ENCODE assay signal across 17 cellular contexts in the genomic region with DNA sequence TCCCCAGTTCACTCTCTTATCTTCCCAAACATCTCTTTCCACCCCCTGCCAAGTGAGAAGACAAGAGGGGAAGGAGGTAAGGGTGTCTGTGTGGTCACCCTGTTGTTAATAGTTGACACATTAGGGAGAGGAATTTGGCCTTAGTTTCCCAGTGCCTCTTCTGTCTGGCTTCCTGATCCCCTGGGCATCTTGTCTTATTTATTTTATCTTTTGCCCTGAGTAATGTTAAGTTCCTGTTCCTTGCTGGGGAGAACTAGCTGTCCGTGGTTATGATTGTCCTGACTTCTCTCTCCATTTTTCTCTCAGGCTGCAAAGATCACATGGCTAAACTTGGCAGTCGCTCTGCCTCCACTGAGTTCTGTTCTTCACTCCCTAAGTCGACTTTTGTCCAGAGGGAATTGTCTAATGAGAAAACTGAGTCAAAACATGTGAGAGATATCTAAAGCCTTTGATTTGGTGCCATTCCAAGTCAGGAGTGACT.
DNase-seq lines count a peak whose midpoint lies in the region; TF ChIP-seq lines count a peak whose summit lies in the region.
"Had no signal": no experiment of that assay in that cellular context is flagged by ENCODE, and none has a peak within 500 bp of the region (broad histone marks: within the 10 kb centered on the region; RNA-seq: fewer than 3 reads in every experiment).

No MANE protein-coding gene starts in this region.

- no peaks in the 10 kb centered on the region for H3K27me3 ChIP-seq in mammary epithelial cell (ENCODE audit: insufficient read depth, low read length)
- no peaks in the 10 kb centered on the region for H3K27me3 ChIP-seq in hepatocyte
- H3K27me3 ChIP-seq in testis = no peaks in the 10 kb centered on the region
- H3K27me3 ChIP-seq: neutrophil had no signal

- dilution Hi-C loops in mammary epithelial cell (cut with HindIII; ENCODE audit: low sequenced_read_pairs) = no loop called here

- peak overlapping the region; percentile 6 for H2AFZ ChIP-seq in mammary epithelial cell (ENCODE audit: low read depth, low read length)
- H2AFZ ChIP-seq in hepatocyte = no peak overlapping the region

- no peaks in the 10 kb centered on the region for H3K4me1 ChIP-seq in mammary epithelial cell (ENCODE audit: insufficient read depth, low read length)
- H3K4me1 ChIP-seq in hepatocyte (ENCODE audit: insufficient read depth) = no peaks in the 10 kb centered on the region
- H3K4me1 ChIP-seq in testis = no peaks in the 10 kb centered on the region
- H3K4me1 ChIP-seq: HAP-1 had no signal

- POLR2A ChIA-PET in MCF 10A (lab: Yijun Ruan, JAX) = no interaction called here

- in situ Hi-C loops in mammary epithelial cell (cut with MboI; ENCODE audit: low sequenced_read_pairs in 2 of 2) = no loop called here
- in situ Hi-C loops in GM13977 (cut with MboI; ENCODE audit: low pct_unique_long_range_greater_than_20kb, low sequenced_read_pairs, unreplicated experiment) = no loop called here

- H3K27me3 Mint-ChIP-seq in MCF 10A (ENCODE audit: insufficient read depth, unreplicated experiment) = peaks cover 17% of the 10 kb centered on the region
- H3K27me3 Mint-ChIP-seq in activated naive CD8-positive, alpha-beta T cell treated with anti-CD3 and anti-CD28 coated beads for 36 hours = no peaks in the 10 kb centered on the region

- intact Hi-C loops in mammary epithelial cell (cut with micrococcal nuclease) (no loop called here), MCF 10A (cut with micrococcal nuclease) (no loop called here), testis (cut with DNase I; ENCODE audit: low total_unique reads) (no loop called here)

- no TSS peak for BruUV-seq in mammary epithelial cell (replicated peaks; lab: Mats Ljungman, UMichigan)
- BruUV-seq in MCF 10A (replicated peaks; lab: Mats Ljungman, UMichigan) = no TSS peak

- H3K79me2 ChIP-seq in mammary epithelial cell (ENCODE audit: insufficient read depth, low read length) = no peaks in the 10 kb centered on the region
- no peaks in the 10 kb centered on the region for H3K79me2 ChIP-seq in hepatocyte

- no peaks in the 10 kb centered on the region for H3K9me2 ChIP-seq in hepatocyte (replicated peaks; ENCODE audit: insufficient read depth)

- H3K9me3 ChIP-seq in mammary epithelial cell (replicated peaks; ENCODE audit: insufficient read depth, low read length) = no peaks in the 10 kb centered on the region
- H3K9me3 ChIP-seq in hepatocyte (ENCODE audit: low read depth) = no peaks in the 10 kb centered on the region
- no peaks in the 10 kb centered on the region for H3K9me3 ChIP-seq in testis
- H3K9me3 ChIP-seq: HAP-1, neutrophil had no signal

- no peak overlapping the region for H3K27ac Mint-ChIP-seq in MCF 10A (ENCODE audit: low read depth, unreplicated experiment)
- H3K27ac Mint-ChIP-seq in activated naive CD8-positive, alpha-beta T cell treated with anti-CD3 and anti-CD28 coated beads for 36 hours = no peak overlapping the region
- H3K27ac Mint-ChIP-seq: activated CD4-positive, alpha-beta memory T cell treated with anti-CD3 and anti-CD28 coated beads, Interleukin-2, amount 10 ng/mL, durations not matched to agents 7 days and 5 days; T-helper 2 cell treated with Interferon-gamma antibody and Interleukin-4, amounts not matched to agents 5 μg/mL and 100 μg/mL, for 36 hours had no signal

- H3K27ac ChIP-seq in mammary epithelial cell (ENCODE audit: insufficient read depth, low read depth, low read length) (no peak overlapping the region), hepatocyte (no peak overlapping the region), testis (no peak overlapping the region)
- H3K27ac ChIP-seq: neutrophil had no signal

- CTCF ChIA-PET in mammary epithelial cell (lab: Charles Lee; ENCODE audit: low non-redundant PET) = no interaction called here
- CTCF ChIA-PET in MCF 10A (lab: Yijun Ruan, JAX) = no interaction called here

- H3K9ac ChIP-seq in mammary epithelial cell (ENCODE audit: insufficient read depth, low read length) = no peak overlapping the region

- no peak overlapping the region for H3K4me3 Mint-ChIP-seq in MCF 10A (ENCODE audit: unreplicated experiment)
- H3K4me3 Mint-ChIP-seq in activated naive CD8-positive, alpha-beta T cell treated with anti-CD3 and anti-CD28 coated beads for 36 hours = no peak overlapping the region
- H3K4me3 Mint-ChIP-seq: activated CD4-positive, alpha-beta memory T cell treated with anti-CD3 and anti-CD28 coated beads, Interleukin-2, amount 10 ng/mL, durations not matched to agents 7 days and 5 days; T-helper 2 cell treated with Interferon-gamma antibody and Interleukin-4, amounts not matched to agents 5 μg/mL and 100 μg/mL, for 36 hours had no signal

- H3K4me2 ChIP-seq in mammary epithelial cell (ENCODE audit: insufficient read depth, low read depth, low read length) = no peak overlapping the region
- H3K4me2 ChIP-seq in hepatocyte = no peak overlapping the region

- H3K4me1 Mint-ChIP-seq in MCF 10A (ENCODE audit: insufficient read depth, unreplicated experiment) = no peaks in the 10 kb centered on the region
- no peaks in the 10 kb centered on the region for H3K4me1 Mint-ChIP-seq in activated naive CD8-positive, alpha-beta T cell treated with anti-CD3 and anti-CD28 coated beads for 36 hours
- H3K4me1 Mint-ChIP-seq: activated CD4-positive, alpha-beta memory T cell treated with anti-CD3 and anti-CD28 coated beads, Interleukin-2, amount 10 ng/mL, durations not matched to agents 7 days and 5 days had no signal

- no peak for TF ChIP-seq POLR2A in testis (IDR thresholded peaks at IDR 0.05)

- no peaks in the 10 kb centered on the region for H3K36me3 ChIP-seq in mammary epithelial cell (ENCODE audit: insufficient read depth, low read length)
- no peaks in the 10 kb centered on the region for H3K36me3 ChIP-seq in hepatocyte (replicated peaks; ENCODE audit: insufficient read depth, low read depth)
- H3K36me3 ChIP-seq in testis (ENCODE audit: low read depth, missing control alignments) = no peaks in the 10 kb centered on the region
- H3K36me3 ChIP-seq: HAP-1, neutrophil had no signal

- peaks cover 7% of the 10 kb centered on the region for H3K9me3 Mint-ChIP-seq in MCF 10A (ENCODE audit: unreplicated experiment)
- peaks cover 3% of the 10 kb centered on the region for H3K9me3 Mint-ChIP-seq in activated naive CD8-positive, alpha-beta T cell treated with anti-CD3 and anti-CD28 coated beads for 36 hours

- DNase-seq in mammary epithelial cell (no peak), MCF 10A (ENCODE audit: unreplicated experiment) (no peak), astrocyte of the hippocampus (ENCODE audit: low read depth, low spot score) (peak; percentile 79), hepatocyte (ENCODE audit: low spot score) (peak; percentile 12), testis (peak; percentile 78), GM13977 (ENCODE audit: low spot score) (no peak), RPMI8226 (no peak)
- DNase-seq in activated naive CD8-positive, alpha-beta T cell treated with anti-CD3 and anti-CD28 coated beads for 36 hours = no peak
- DNase-seq: activated CD4-positive, alpha-beta memory T cell treated with anti-CD3 and anti-CD28 coated beads, Interleukin-2, amount 10 ng/mL, durations not matched to agents 7 days and 5 days; activated gamma-delta T cell treated with Interleukin-2 at 50 U/mL for 16 hours; central memory CD4-positive, alpha-beta T cell; erythroblast; NCI-H1105; trophoblast cell had no signal

- 15% methylated on average over 3 of the region's 3 CpGs for WGBS in mammary epithelial cell (ENCODE audit: low coverage, missing lambda C conversion rate)
- WGBS in hepatocyte (ENCODE audit: low lambda C conversion rate, missing lambda C conversion rate) = 41% methylated on average over 3 of the region's 3 CpGs
- WGBS in testis, 2 donors = 21 to 37% methylated on average over 3 of the region's 3 CpGs

- H4K20me1 ChIP-seq in mammary epithelial cell (ENCODE audit: insufficient read depth, low read length) (no peaks in the 10 kb centered on the region), hepatocyte (ENCODE audit: insufficient read depth, poor library complexity, severe bottlenecking) (no peaks in the 10 kb centered on the region)

- no peak for TF ChIP-seq CTCF in mammary epithelial cell (conservative IDR thresholded peaks at IDR 0.05 in 1 of 2, IDR thresholded peaks at IDR 0.05 in 1 of 2; ENCODE audit: extremely low read depth in 1 of 2, insufficient read depth in 1 of 2, low read depth in 1 of 2, low read length in 2 of 2)
- no peak for TF ChIP-seq CTCF in MCF 10A (IDR thresholded peaks at IDR 0.05; ENCODE audit: unreplicated experiment)
- no peak for TF ChIP-seq CTCF in hepatocyte (IDR thresholded peaks at IDR 0.05; ENCODE audit: poor library complexity)
- TF ChIP-seq CTCF in testis (IDR thresholded peaks at IDR 0.05) = no peak
- no peak for TF ChIP-seq CTCF in GM13977 (IDR thresholded peaks at IDR 0.05; ENCODE audit: extremely low read depth, insufficient read depth, missing control alignments)

- no peak overlapping the region for H3K4me3 ChIP-seq in mammary epithelial cell (replicated peaks in 1 of 3; ENCODE audit: insufficient read depth in 1 of 3, low read depth in 2 of 3, low read length in 3 of 3)
- no peak overlapping the region for H3K4me3 ChIP-seq in hepatocyte
- H3K4me3 ChIP-seq in testis = no peak overlapping the region
- H3K4me3 ChIP-seq: HAP-1 had no signal

- no peaks in the 10 kb centered on the region for H3K36me3 Mint-ChIP-seq in MCF 10A (ENCODE audit: insufficient read depth, unreplicated experiment)
- H3K36me3 Mint-ChIP-seq in activated naive CD8-positive, alpha-beta T cell treated with anti-CD3 and anti-CD28 coated beads for 36 hours = no peaks in the 10 kb centered on the region

Comparison
In these comparisons a context has a peak if more than half of its experiments do, and no peak if none do; other contexts are left out.
1. DNase-seq: peak in astrocyte of the hippocampus (single experiment), hepatocyte (single experiment) and testis (single experiment); none in mammary epithelial cell (single experiment), MCF 10A (single experiment), GM13977 (single experiment), RPMI8226 (single experiment) and activated naive CD8-positive, alpha-beta T cell treated with anti-CD3 and anti-CD28 coated beads for 36 hours (single experiment).